20 cellular contexts compared by ENCODE assay signal in genomic region chr11:115439385-115439784, GRCh38.
DNase-seq lines count a peak whose midpoint lies in the region; ATAC-seq, FAIRE-seq and TF ChIP-seq lines count a peak whose summit lies in the region.
"Had no signal": no experiment of that assay in that cellular context is flagged by ENCODE, and none has a peak within 500 bp of the region (broad histone marks: within the 10 kb centered on the region; RNA-seq: fewer than 3 reads in every experiment).

No MANE protein-coding gene starts in this region.

- no peak for TF ChIP-seq RAD21 in K562 (CRISPR knock-in tag; conservative IDR thresholded peaks at IDR 0.05 in 1 of 2, IDR thresholded peaks at IDR 0.05 in 1 of 2)

- peaks cover 0 to 2% (median 0%) of the 10 kb centered on the region in 7 donors for H3K9me3 Mint-ChIP-seq in CD14-positive monocyte
- H3K9me3 Mint-ChIP-seq: nephron progenitor cell had no signal

- no peaks in the 10 kb centered on the region for H3K4me1 Mint-ChIP-seq in CD14-positive monocyte
- H3K4me1 Mint-ChIP-seq: T-helper 17 cell had no signal

- TF ChIP-seq CTCF in K562 (IDR thresholded peaks at IDR 0.05 in 2 of 3, conservative IDR thresholded peaks at IDR 0.05 in 1 of 3; ENCODE audit: insufficient read depth in 2 of 3, low read depth in 1 of 3, low read length in 3 of 3) (no peak), CD14-positive monocyte (IDR thresholded peaks at IDR 0.05) (no peak)

- no peaks in the 10 kb centered on the region for H3K9me3 ChIP-seq in K562 (replicated peaks; ENCODE audit: control insufficient read depth, insufficient read depth, low read depth, low read length)
- H3K9me3 ChIP-seq: esophagus muscularis mucosa, right atrium auricular region, transverse colon had no signal

- H3K79me2 ChIP-seq in K562 (ENCODE audit: control insufficient read depth, insufficient read depth, low read length) = no peaks in the 10 kb centered on the region

- H3K27ac Mint-ChIP-seq in CD14-positive monocyte = no peak overlapping the region
- H3K27ac Mint-ChIP-seq: CD8-positive, alpha-beta T cell; T-helper 17 cell had no signal

- H3K27ac ChIP-seq in K562 (ENCODE audit: extremely low read depth, low read depth, low read length) = no peak overlapping the region
- H3K27ac ChIP-seq: esophagus muscularis mucosa, right atrium auricular region, RWPE1, transverse colon had no signal

- no peak for TF ChIP-seq POLR2A in K562 (conservative IDR thresholded peaks at IDR 0.05)

- WGBS in K562 (ENCODE audit: insufficient coverage, low coverage, missing lambda C conversion rate) = 0% methylated on average over 3 of the region's 3 CpGs

- no peaks in the 10 kb centered on the region for H3K36me3 ChIP-seq in K562 (ENCODE audit: control insufficient read depth, insufficient read depth, low read length)
- H3K36me3 ChIP-seq: esophagus muscularis mucosa, right atrium auricular region, transverse colon had no signal

- H3K4me3 Mint-ChIP-seq in CD14-positive monocyte = no peak overlapping the region
- H3K4me3 Mint-ChIP-seq: CD8-positive, alpha-beta T cell; nephron progenitor cell; T-helper 17 cell had no signal

- H3K9me1 ChIP-seq in K562 (ENCODE audit: control insufficient read depth, insufficient read depth, low read length) = no peaks in the 10 kb centered on the region

- H3K9ac ChIP-seq in K562 (ENCODE audit: insufficient read depth in 1 of 2, low read depth in 2 of 2, low read length in 2 of 2) = no peak overlapping the region

- DNase-seq in EL (peak; percentile 0), NCI-H526 treated with DMSO at 0.1 percent for 48 hours (lab: John Stamatoyannopoulos, UW) (peak; percentile 75), K562 (ENCODE audit: extremely low read depth in 1 of 4, low spot score in 3 of 4) (no peak), non-pigmented ciliary epithelial cell (ENCODE audit: low read depth) (peak; percentile 37), cerebellum (ENCODE audit: low spot score) (no peak), CD14-positive monocyte (ENCODE audit: low spot score) (no peak), left lobe of liver (ENCODE audit: low spot score) (no peak)
- DNase-seq: activated CD4-positive, alpha-beta T cell treated with anti-CD3 and anti-CD28 coated beads, Interleukin-2, amount 50 U/mL, for 4 hours; amniotic stem cell; CD8-positive, alpha-beta T cell; cortex of kidney; NCI-H1105; nephron progenitor cell; T-helper 17 cell; transverse colon had no signal

- in situ Hi-C loops in K562 (cut with MboI) = no loop called here

- no peaks in the 10 kb centered on the region for H4K20me1 ChIP-seq in K562 (replicated peaks; ENCODE audit: control insufficient read depth, insufficient read depth, low read length)

- H3K36me3 Mint-ChIP-seq in CD14-positive monocyte = no peaks in the 10 kb centered on the region
- H3K36me3 Mint-ChIP-seq: CD8-positive, alpha-beta T cell had no signal

- H3K4me2 ChIP-seq in K562 (ENCODE audit: insufficient read depth, low read length) = no peak overlapping the region

- ATAC-seq in K562 = no peak
- ATAC-seq in GM21447 (IDR thresholded peaks at IDR 0.05; ENCODE audit: unreplicated experiment) = no peak
- no peak for ATAC-seq in left lobe of liver
- ATAC-seq: CD8-positive, alpha-beta T cell; T-helper 17 cell had no signal

- H2AFZ ChIP-seq in K562 (ENCODE audit: low read depth, low read length) = no peak overlapping the region

- no peak overlapping the region for H3K4me3 ChIP-seq in K562
- H3K4me3 ChIP-seq: esophagus muscularis mucosa, right atrium auricular region, transverse colon had no signal

- peaks cover 0 to 3% (median 0%) of the 10 kb centered on the region in 3 donors for H3K27me3 Mint-ChIP-seq in CD14-positive monocyte (ENCODE audit: low read depth in 3 of 3)
- H3K27me3 Mint-ChIP-seq: T-helper 17 cell had no signal

- no peaks in the 10 kb centered on the region for H3K27me3 ChIP-seq in K562 (ENCODE audit: control insufficient read depth in 2 of 2, insufficient read depth in 2 of 2, low read length in 2 of 2)
- H3K27me3 ChIP-seq: esophagus muscularis mucosa, right atrium auricular region, transverse colon had no signal

- CTCF ChIA-PET in K562 (lab: Yijun Ruan, JAX; ENCODE audit: low intra/inter-chr PET ratio) = no interaction called here

- BruUV-seq in K562 (replicated peaks; lab: Mats Ljungman, UMichigan) = no TSS peak

- intact Hi-C loops in K562 (cut with micrococcal nuclease) (no loop called here), CD14-positive monocyte (cut with micrococcal nuclease) (no loop called here)

- H3K4me1 ChIP-seq in K562 (replicated peaks in 1 of 2; ENCODE audit: control insufficient read depth in 2 of 2, insufficient read depth in 2 of 2, low read length in 2 of 2) = no peaks in the 10 kb centered on the region
- H3K4me1 ChIP-seq: esophagus muscularis mucosa, transverse colon had no signal

- no peak for FAIRE-seq in K562 (lab: Jason Lieb, UNC)
- FAIRE-seq: G401.6 had no signal

- POLR2A ChIA-PET in K562 (lab: Yijun Ruan, JAX) = no interaction called here

- no peak for TF ChIP-seq EP300 in K562 (IDR thresholded peaks at IDR 0.05; ENCODE audit: low read length)

TF ChIP-seq in K562, 482 proteins besides CTCF, POLR2A, EP300 and RAD21:
- TF ChIP-seq ZNF316 (IDR thresholded peaks at IDR 0.05) (peak; percentile 7; the same call in 1 of the 2 replicates), NR0B1 (IDR thresholded peaks at IDR 0.05; ENCODE audit: partially characterized antibody) (no peak)

Comparison
In these comparisons a context has a peak if more than half of its experiments do, and no peak if none do; other contexts are left out.
1. DNase-seq: peak in EL (single experiment), NCI-H526 treated with DMSO at 0.1 percent for 48 hours (single experiment) and non-pigmented ciliary epithelial cell (single experiment); none in K562 (0 of 4), cerebellum (single experiment), CD14-positive monocyte (single experiment) and left lobe of liver (single experiment).